In the genomic region with DNA sequence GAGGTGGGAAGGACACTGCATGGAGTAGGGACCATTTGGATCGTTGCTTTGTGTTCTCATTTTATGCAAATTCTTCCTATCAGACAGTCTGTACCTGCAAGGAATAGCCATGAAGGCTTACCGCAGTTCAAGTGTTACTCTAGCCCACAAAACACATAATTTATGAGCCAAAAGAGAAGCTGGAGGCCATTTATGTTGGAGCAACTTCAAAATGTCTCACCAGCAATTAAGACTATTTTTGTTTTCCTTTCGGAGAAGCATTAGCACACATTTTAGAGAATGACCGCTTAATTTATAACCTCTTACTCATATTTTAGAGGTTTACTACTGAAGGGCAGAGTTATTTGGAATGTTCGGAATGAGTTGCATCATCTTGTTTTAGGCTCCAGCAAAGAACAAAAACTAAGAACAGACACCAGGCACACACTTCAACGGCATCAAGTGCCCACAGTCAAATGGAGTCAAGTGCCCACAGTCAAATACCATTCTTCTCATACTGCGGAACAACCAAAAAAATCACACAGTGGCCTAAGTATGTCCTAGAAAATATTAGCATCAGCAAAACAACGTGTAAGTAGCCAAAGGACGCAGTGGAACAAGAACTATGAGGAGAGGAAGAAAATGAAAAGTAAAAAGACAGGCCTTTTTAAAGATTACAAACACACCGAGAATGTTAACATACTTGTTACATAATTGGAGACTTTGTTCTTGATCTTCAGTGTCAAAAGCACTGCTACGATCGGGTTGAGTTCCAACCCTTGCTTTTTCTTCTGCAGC, we compare ENCODE assay signal across 10 cellular contexts. TPM values are rescaled to one million over a fixed set of nuclear protein-coding genes. Genes with fewer than 3 reads are reported as not detected.
DNase-seq lines count a peak whose midpoint lies in the region; ATAC-seq and TF ChIP-seq lines count a peak whose summit lies in the region.
"Had no signal": no experiment of that assay in that cellular context is flagged by ENCODE, and none has a peak within 500 bp of the region (broad histone marks: within the 10 kb centered on the region; RNA-seq: fewer than 3 reads in every experiment).

No MANE protein-coding gene starts in this region.

- H3K9me3 ChIP-seq in SJSA1 (replicated peaks) (no peaks in the 10 kb centered on the region), skeletal muscle satellite cell (replicated peaks; ENCODE audit: low read length) (no peaks in the 10 kb centered on the region)
- no peaks in the 10 kb centered on the region for H3K9me3 ChIP-seq in effector memory CD4-positive, alpha-beta T cell (ENCODE audit: control insufficient read depth, low read length)

- no peak for DNase-seq in GM23338 (ENCODE audit: low spot score)
- peak; percentile 72 to 90 for DNase-seq in SJSA1 (ENCODE audit: low read depth in 1 of 2, low spot score in 2 of 2)
- DNase-seq in foreskin keratinocyte = peak; percentile 77 to 88
- no peak for DNase-seq in RPMI8226
- DNase-seq in stimulated activated effector memory CD8-positive, alpha-beta T cell treated with anti-CD3 and anti-CD28 coated beads, Interleukin-12 subunit alpha, Interleukin-12 subunit beta, amount 100 ng/mL, for 72 hours (ENCODE audit: low spot score in 2 of 2) = no peak
- no peak for DNase-seq in effector memory CD4-positive, alpha-beta T cell
- DNase-seq: effector CD4-positive, alpha-beta T cell; naive thymus-derived CD4-positive, alpha-beta T cell had no signal

- no peak for TF ChIP-seq CTCF in GM23338 (conservative IDR thresholded peaks at IDR 0.05; ENCODE audit: low read depth in 2 of 2)
- TF ChIP-seq CTCF in foreskin keratinocyte (conservative IDR thresholded peaks at IDR 0.05) = no peak

- H4K20me1 ChIP-seq in GM23338 (replicated peaks; ENCODE audit: insufficient read depth) = no peaks in the 10 kb centered on the region

- no peaks in the 10 kb centered on the region for H3K36me3 Mint-ChIP-seq in GM23338 (ENCODE audit: low read depth)
- no peaks in the 10 kb centered on the region for H3K36me3 Mint-ChIP-seq in stimulated activated effector memory CD8-positive, alpha-beta T cell treated with anti-CD3 and anti-CD28 coated beads, Interleukin-12 subunit alpha, Interleukin-12 subunit beta, amount 100 ng/mL, for 72 hours
- H3K36me3 Mint-ChIP-seq: naive thymus-derived CD4-positive, alpha-beta T cell had no signal

- H3K4me3 ChIP-seq in GM23338 (no peak overlapping the region), SJSA1 (no peak overlapping the region), skeletal muscle satellite cell (ENCODE audit: low read length) (peak overlapping the region; percentile 53)
- H3K4me3 ChIP-seq in effector memory CD4-positive, alpha-beta T cell (ENCODE audit: insufficient read depth, low read depth, low read length, poor library complexity, severe bottlenecking) = no peak overlapping the region

- no peaks in the 10 kb centered on the region for H3K79me2 ChIP-seq in GM23338 (replicated peaks; ENCODE audit: insufficient read depth)

- H3K27ac ChIP-seq in GM23338 (ENCODE audit: low read depth) (no peak overlapping the region), SJSA1 (peak overlapping the region; percentile 67), foreskin keratinocyte (no peak overlapping the region)
- no peak overlapping the region for H3K27ac ChIP-seq in effector memory CD4-positive, alpha-beta T cell (ENCODE audit: insufficient read depth, low read length, poor library complexity, severe bottlenecking)

- H3K9ac ChIP-seq in skeletal muscle satellite cell (ENCODE audit: low read depth, low read length) = peak overlapping the region; percentile 69

- peaks cover 6% of the 10 kb centered on the region for H3K27me3 Mint-ChIP-seq in GM23338 (ENCODE audit: insufficient read depth, low read depth, poor library complexity)

- H3K9me2 ChIP-seq in GM23338 (ENCODE audit: insufficient read depth) = no peaks in the 10 kb centered on the region

- peak overlapping the region; percentile 35; the same call in 1 of the 2 replicates for H2AFZ ChIP-seq in GM23338

- no peaks in the 10 kb centered on the region for H3K27me3 ChIP-seq in GM23338 (ENCODE audit: insufficient read depth)
- no peaks in the 10 kb centered on the region for H3K27me3 ChIP-seq in SJSA1 (replicated peaks)
- peaks cover 4% of the 10 kb centered on the region for H3K27me3 ChIP-seq in foreskin keratinocyte
- no peaks in the 10 kb centered on the region for H3K27me3 ChIP-seq in skeletal muscle satellite cell (ENCODE audit: control insufficient read depth, insufficient read depth, low read length)
- H3K27me3 ChIP-seq in effector memory CD4-positive, alpha-beta T cell (replicated peaks; ENCODE audit: control insufficient read depth, insufficient read depth, low read length, poor library complexity, severe bottlenecking) = no peaks in the 10 kb centered on the region

- no peaks in the 10 kb centered on the region for H3K9me3 Mint-ChIP-seq in GM23338
- peaks cover 4% of the 10 kb centered on the region for H3K9me3 Mint-ChIP-seq in stimulated activated effector memory CD8-positive, alpha-beta T cell treated with anti-CD3 and anti-CD28 coated beads, Interleukin-12 subunit alpha, Interleukin-12 subunit beta, amount 100 ng/mL, for 72 hours

- no peaks in the 10 kb centered on the region for H3F3A ChIP-seq in GM23338 (replicated peaks; ENCODE audit: low read depth)

- peaks cover 2% of the 10 kb centered on the region; the same call in 2 of the 3 replicates for H3K4me1 Mint-ChIP-seq in GM23338
- H3K4me1 Mint-ChIP-seq in stimulated activated effector memory CD8-positive, alpha-beta T cell treated with anti-CD3 and anti-CD28 coated beads, Interleukin-12 subunit alpha, Interleukin-12 subunit beta, amount 100 ng/mL, for 72 hours = no peaks in the 10 kb centered on the region
- H3K4me1 Mint-ChIP-seq: naive thymus-derived CD4-positive, alpha-beta T cell had no signal

- H3K36me3 ChIP-seq in GM23338 (ENCODE audit: insufficient read depth) = no peaks in the 10 kb centered on the region
- no peaks in the 10 kb centered on the region for H3K36me3 ChIP-seq in SJSA1
- H3K36me3 ChIP-seq in skeletal muscle satellite cell (ENCODE audit: insufficient read depth, low read length) = no peaks in the 10 kb centered on the region
- no peaks in the 10 kb centered on the region for H3K36me3 ChIP-seq in effector memory CD4-positive, alpha-beta T cell (ENCODE audit: control insufficient read depth, insufficient read depth, low read length)

- H3K27ac Mint-ChIP-seq in GM23338 = 0 out of 2 replicates have a peak overlapping the region, but pooled peaks have one; percentile 40
- no peak overlapping the region for H3K27ac Mint-ChIP-seq in stimulated activated effector memory CD8-positive, alpha-beta T cell treated with anti-CD3 and anti-CD28 coated beads, Interleukin-12 subunit alpha, Interleukin-12 subunit beta, amount 100 ng/mL, for 72 hours
- H3K27ac Mint-ChIP-seq: naive thymus-derived CD4-positive, alpha-beta T cell had no signal

- ATAC-seq in GM23338 (no peak), foreskin keratinocyte (peak; percentile 70), GM19397 (IDR thresholded peaks at IDR 0.05; ENCODE audit: unreplicated experiment) (no peak)
- ATAC-seq in stimulated activated effector memory CD8-positive, alpha-beta T cell treated with anti-CD3 and anti-CD28 coated beads, Interleukin-12 subunit alpha, Interleukin-12 subunit beta, amount 100 ng/mL, for 72 hours = no peak
- ATAC-seq: naive thymus-derived CD4-positive, alpha-beta T cell had no signal

- no peak overlapping the region for H3K4me2 ChIP-seq in GM23338
- peak overlapping the region; percentile 76 for H3K4me2 ChIP-seq in skeletal muscle satellite cell (ENCODE audit: low read length)

- H3K4me1 ChIP-seq in GM23338 (ENCODE audit: insufficient read depth) (no peaks in the 10 kb centered on the region; the same call in 1 of the 2 replicates), SJSA1 (replicated peaks) (peaks cover 29% of the 10 kb centered on the region), foreskin keratinocyte (peaks cover 12% of the 10 kb centered on the region), skeletal muscle satellite cell (ENCODE audit: control insufficient read depth, insufficient read depth, low read length) (peaks cover 32% of the 10 kb centered on the region)
- H3K4me1 ChIP-seq in effector memory CD4-positive, alpha-beta T cell (ENCODE audit: control insufficient read depth, insufficient read depth, low read length, poor library complexity, severe bottlenecking) = no peaks in the 10 kb centered on the region

- no peak overlapping the region for H3K4me3 Mint-ChIP-seq in GM23338
- no peak overlapping the region for H3K4me3 Mint-ChIP-seq in stimulated activated effector memory CD8-positive, alpha-beta T cell treated with anti-CD3 and anti-CD28 coated beads, Interleukin-12 subunit alpha, Interleukin-12 subunit beta, amount 100 ng/mL, for 72 hours
- H3K4me3 Mint-ChIP-seq: naive thymus-derived CD4-positive, alpha-beta T cell had no signal

TF ChIP-seq in GM23338, 12 proteins besides CTCF, POLR2A, EP300 and RAD21 (continues in another document):
- TF ChIP-seq ZNF331 (CRISPR knock-in tag; IDR thresholded peaks at IDR 0.05; ENCODE audit: low read depth) (no peak), NANOG (IDR thresholded peaks at IDR 0.05; ENCODE audit: borderline replicate concordance) (no peak), EZH2 (IDR thresholded peaks at IDR 0.05; ENCODE audit: low read depth, unreplicated experiment) (no peak), POLR2AphosphoS5 (IDR thresholded peaks at IDR 0.05; ENCODE audit: low read depth) (no peak), CREB1 (CRISPR knock-in tag; IDR thresholded peaks at IDR 0.05; ENCODE audit: low read depth) (no peak)

RNA-seq across cellular contexts. Expression of gene GOLGA8J, which starts 17.5 kb away (rescaled TPM):
- total RNA-seq in GM23338 (2014; rRNA removed; shearing (Covaris generic)) = not detected in 2 replicates
- polyA plus RNA-seq in GM23338 (2016; fragmentation: Nextera tagmentation; extraction: Ambion mirVana) = not detected in 2 replicates
- total RNA-seq in SJSA1 (2014; rRNA removed; shearing (Covaris generic)) = not detected in 2 replicates
- total RNA-seq in foreskin keratinocyte = 0.07 TPM in 1 of 2 replicates, not detected in the other
- not detected in 2 replicates for polyA plus RNA-seq in foreskin keratinocyte
- total RNA-seq in skeletal muscle satellite cell (2012; rRNA removed) = under 0.01 TPM in 1 of 2 replicates, not detected in the other
- polyA plus RNA-seq: naive thymus-derived CD4-positive, alpha-beta T cell had no signal

Comparison
In these comparisons a context has a peak if more than half of its experiments do, and no peak if none do; other contexts are left out.
1. DNase-seq: peak in SJSA1 (2 of 2) and foreskin keratinocyte (2 of 2); none in GM23338 (single experiment), RPMI8226 (single experiment), stimulated activated effector memory CD8-positive, alpha-beta T cell treated with anti-CD3 and anti-CD28 coated beads, Interleukin-12 subunit alpha, Interleukin-12 subunit beta, amount 100 ng/mL, for 72 hours (0 of 2) and effector memory CD4-positive, alpha-beta T cell (0 of 3).